8 cellular contexts compared by ENCODE assay signal in the genomic region with DNA sequence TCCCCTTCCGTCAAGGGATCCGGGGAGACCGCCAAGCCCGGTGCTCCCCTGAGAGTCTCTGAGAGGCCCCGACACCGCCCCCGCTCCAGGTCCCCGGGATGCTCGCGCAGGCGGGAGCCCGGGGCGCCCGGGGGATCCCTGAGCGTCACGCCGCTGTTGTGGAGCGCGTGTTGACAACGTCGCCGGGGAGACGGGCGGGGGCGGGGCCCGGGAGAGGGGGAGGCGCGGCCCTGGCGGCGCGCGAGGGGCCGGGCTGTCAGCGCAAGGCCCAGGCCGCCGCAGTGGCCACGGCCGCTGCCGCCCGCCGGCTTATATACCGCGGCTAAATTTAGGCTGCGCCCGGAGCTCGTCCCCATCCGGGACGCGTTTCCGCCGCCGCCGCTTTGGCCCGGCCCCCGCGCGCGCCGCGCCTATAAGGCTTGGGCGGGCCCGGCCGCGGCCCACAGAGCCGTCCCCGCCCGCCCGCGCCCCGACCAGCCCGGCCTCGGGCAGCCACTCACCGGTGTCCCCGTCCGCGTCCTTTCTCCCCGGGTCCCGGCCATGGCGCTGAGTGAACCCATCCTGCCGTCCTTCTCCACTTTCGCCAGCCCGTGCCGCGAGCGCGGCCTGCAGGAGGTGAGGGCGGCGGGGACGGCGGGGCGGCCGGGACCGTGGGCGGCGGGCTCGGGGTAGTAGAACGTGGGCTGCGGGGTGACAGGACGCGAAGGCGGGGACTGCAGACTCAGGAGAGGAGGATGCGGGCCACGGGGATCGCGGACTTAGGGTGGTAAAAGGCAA. TPM values are rescaled to one million over a fixed set of nuclear protein-coding genes. Genes with fewer than 3 reads are reported as not detected.
DNase-seq lines count a peak whose midpoint lies in the region; ATAC-seq and TF ChIP-seq lines count a peak whose summit lies in the region.

Gene KLF2, plus strand, starts transcription at position 443 of the 777 bp plus-strand sequence. Its CDS starts 98 bp downstream, at position 541.

- peak; percentile 91 to 98 for TF ChIP-seq POLR2A in uterus (IDR thresholded peaks at IDR 0.05)

- H4K20me1 ChIP-seq in KMS-11 (ENCODE audit: insufficient read depth): no peaks in the 10 kb centered on the region

- H3K9ac ChIP-seq in ES-I3 (ENCODE audit: low read depth, low read length): peak within 1 kb of the TSS; percentile 54; the same call in 1 of the 2 replicates
- H3K9ac ChIP-seq in KMS-11: peak within 1 kb of the TSS; percentile 71

- H3K9me3 ChIP-seq in ES-I3 (ENCODE audit: control insufficient read depth, insufficient read depth, low read length) (no peaks in the 10 kb centered on the region), uterus (no peaks in the 10 kb centered on the region)

- H3K79me2 ChIP-seq in KMS-11 (ENCODE audit: insufficient read depth, low read depth): no peaks in the 10 kb centered on the region

- intact Hi-C loops in uterus (cut with DNase I; ENCODE audit: low total_unique reads): no loop called here

- DNase-seq in T-helper 2 cell (peak; percentile 73 to 96 (median 94)), hepatic stellate cell (ENCODE audit: low spot score) (peak; percentile 97), renal cortical epithelial cell (ENCODE audit: low read depth) (peak; percentile 23), uterus (peak; percentile 93 to 97)

- no peaks in the 10 kb centered on the region; the same call in 1 of the 2 replicates for H3K27me3 ChIP-seq in KMS-11 (ENCODE audit: insufficient read depth, low read depth)
- H3K27me3 ChIP-seq in uterus: no peaks in the 10 kb centered on the region

- H3K4me3 ChIP-seq in KMS-11 (IDR thresholded peaks at IDR 0.05; ENCODE audit: insufficient read depth, low read depth, low read length): no peak within 1 kb of the TSS
- H3K4me3 ChIP-seq in uterus: peak within 1 kb of the TSS; percentile 44 to 98

- no peaks in the 10 kb centered on the region for H3K36me3 ChIP-seq in ES-I3 (ENCODE audit: insufficient read depth, low read length)
- no peaks in the 10 kb centered on the region for H3K36me3 ChIP-seq in KMS-11 (ENCODE audit: insufficient read depth)
- no peaks in the 10 kb centered on the region for H3K36me3 ChIP-seq in uterus

- peak within 1 kb of the TSS; percentile 50 for H2AFZ ChIP-seq in KMS-11 (ENCODE audit: low read depth)

- H3K27ac ChIP-seq in KMS-11: peak within 1 kb of the TSS; percentile 49
- peak within 1 kb of the TSS; percentile 45 for H3K27ac ChIP-seq in angular gyrus (ENCODE audit: low read depth, low read length)
- H3K27ac ChIP-seq in uterus: peak within 1 kb of the TSS; percentile 95 to 98

- peak; percentile 70 for ATAC-seq in GM21619 (IDR thresholded peaks at IDR 0.05; ENCODE audit: unreplicated experiment)

- H3K4me1 ChIP-seq in ES-I3 (ENCODE audit: insufficient read depth, low read length) (no peaks in the 10 kb centered on the region), KMS-11 (ENCODE audit: low read depth, poor library complexity, severe bottlenecking) (peaks cover 37% of the 10 kb centered on the region), uterus (peaks cover 7 to 15% of the 10 kb centered on the region in 2 donors)

- H3K4me2 ChIP-seq in KMS-11: peak within 1 kb of the TSS; percentile 87

- TF ChIP-seq CTCF in KMS-11 (conservative IDR thresholded peaks at IDR 0.05; ENCODE audit: low read depth, low read length): no peak
- peak in 2 of 4 experiments; percentile 1 to 12 for TF ChIP-seq CTCF in uterus (IDR thresholded peaks at IDR 0.05)

RNA-seq across cellular contexts. Expression of gene KLF2, which starts in this region (rescaled TPM):
- total RNA-seq in renal cortical epithelial cell (0.17 and 0.45 TPM in 2 replicates), uterus (100 to 1,000 TPM in 2 of 4 donors, 10 to 100 TPM in 2; 16.5 to 139 (median 81.8) TPM)

Comparison
In these comparisons a context has a peak if more than half of its experiments do, and no peak if none do; other contexts are left out.
1. RNA of gene KLF2 (total RNA-seq): 16.5 to 139 TPM in uterus; 0.17 to 0.45 TPM in renal cortical epithelial cell; every median in the first group is over 10 times any median in the second.
2. Peak in DNase-seq in renal cortical epithelial cell; RNA of the gene not detected or under 1 TPM.
3. H3K27ac ChIP-seq: peak in every context shown above with its lines; median percentile 96 in uterus; 49 in KMS-11; 45 in angular gyrus.
4. DNase-seq: peak in every context shown above with its lines; median percentile 97 in hepatic stellate cell; 95 in uterus; 94 in T-helper 2 cell; 23 in renal cortical epithelial cell.